Comparison of ENCODE assay signal across 8 cellular contexts in the genomic region with DNA sequence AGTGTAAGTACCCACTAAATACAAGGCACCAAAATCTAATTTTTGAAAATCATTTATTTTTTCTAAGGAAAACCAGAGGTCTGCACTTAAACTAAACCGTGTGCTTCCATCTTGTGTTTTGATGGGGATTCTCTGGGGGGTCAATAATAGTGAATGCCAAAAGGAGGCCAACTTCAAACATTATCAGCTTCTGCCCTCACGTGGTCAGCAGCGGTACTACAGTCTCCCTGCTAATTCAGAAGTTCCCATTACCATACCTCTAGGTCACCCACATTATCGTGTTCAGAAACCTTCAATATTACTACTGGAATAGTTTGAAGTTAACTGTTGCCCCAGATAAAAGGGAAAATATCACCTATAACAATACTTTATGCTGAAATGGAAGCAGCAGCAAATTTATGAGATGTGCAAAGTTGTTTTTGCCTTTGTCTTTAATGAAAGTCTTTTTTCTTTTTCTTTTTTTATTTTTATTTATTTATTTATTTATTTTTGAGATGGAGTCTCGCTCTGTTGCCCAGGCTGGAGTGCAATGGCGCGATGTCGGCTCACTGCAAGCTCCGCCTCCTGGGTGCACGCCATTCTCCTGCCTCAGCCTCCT. TPM values are rescaled to one million over a fixed set of nuclear protein-coding genes. Genes with fewer than 3 reads are reported as not detected.
A peak's percentile ranks its signal among the peaks of the same experiment; 100 is the strongest.
DNase-seq lines count a peak whose midpoint lies in the region; ATAC-seq and TF ChIP-seq lines count a peak whose summit lies in the region.

No MANE protein-coding gene starts in this region.

- H3K4me2 ChIP-seq in KMS-11: no peak overlapping the region

- CTCF ChIA-PET in MCF 10A (lab: Yijun Ruan, JAX): interaction anchor here (0.5 to 3.2 kb wide), 16 partner anchors 10 to 1214 kb away, joined by 3 to 19 read pairs (median 4); no protein-coding TSS in a partner anchor

- peaks cover 30% of the 10 kb centered on the region for H3K36me3 Mint-ChIP-seq in MCF 10A (ENCODE audit: insufficient read depth, unreplicated experiment)

- H3K4me3 ChIP-seq in KMS-11 (IDR thresholded peaks at IDR 0.05; ENCODE audit: insufficient read depth, low read depth, low read length): no peak overlapping the region

- no peaks in the 10 kb centered on the region for H3K36me3 ChIP-seq in KMS-11 (ENCODE audit: insufficient read depth)

- TF ChIP-seq CTCF in KMS-11 (conservative IDR thresholded peaks at IDR 0.05; ENCODE audit: low read depth, low read length): peak; percentile 78
- peak; percentile 80 for TF ChIP-seq CTCF in MCF 10A (IDR thresholded peaks at IDR 0.05; ENCODE audit: unreplicated experiment)

- peaks cover 47% of the 10 kb centered on the region for H3K27me3 Mint-ChIP-seq in MCF 10A (ENCODE audit: insufficient read depth, unreplicated experiment)

- no peak overlapping the region for H3K9ac ChIP-seq in KMS-11

- H2AFZ ChIP-seq in KMS-11 (ENCODE audit: low read depth): no peak overlapping the region

- H3K27me3 ChIP-seq in KMS-11 (ENCODE audit: insufficient read depth, low read depth): no peaks in the 10 kb centered on the region

- intact Hi-C loops in MCF 10A (cut with micrococcal nuclease) (loop anchor here (1.0 to 10.0 kb wide), 4 partner anchors 259 to 1220 kb away; no protein-coding TSS in a partner anchor), left colon (cut with DNase I, micrococcal nuclease) (loop anchor here in 1 of 2 donors (10.0 kb wide), 1 partner anchor 260 kb away; no protein-coding TSS in a partner anchor)

- no peaks in the 10 kb centered on the region for H3K4me1 Mint-ChIP-seq in MCF 10A (ENCODE audit: insufficient read depth, unreplicated experiment)

- no TSS peak for BruUV-seq in MCF 10A (replicated peaks; lab: Mats Ljungman, UMichigan)

- peak; percentile 68 for ATAC-seq in left colon
- ATAC-seq in HG02763 (IDR thresholded peaks at IDR 0.05; ENCODE audit: unreplicated experiment): no peak

- POLR2A ChIA-PET in MCF 10A (lab: Yijun Ruan, JAX): no interaction called here

- H4K20me1 ChIP-seq in KMS-11 (ENCODE audit: insufficient read depth): no peaks in the 10 kb centered on the region

- DNase-seq in activated gamma-delta T cell treated with Interleukin-2 at 50 U/mL for 16 hours (peak; percentile 66), activated gamma-delta T cell (lab: John Stamatoyannopoulos, UW) (no peak), UCSD-AML1 (lab: John Stamatoyannopoulos, UW; ENCODE audit: unreplicated experiment) (peak; percentile 42), MCF 10A (ENCODE audit: unreplicated experiment) (peak; percentile 68), left colon (peak; percentile 39 to 78)
- DNase-seq in stimulated activated CD4-positive, alpha-beta T cell treated with anti-CD3 and anti-CD28 coated beads, TNF-alpha, amount 100 ng/mL, for 48 hours (ENCODE audit: low read depth in 3 of 3): peak in 2 of 3 donors; percentile 22 to 58

- no peaks in the 10 kb centered on the region for H3K79me2 ChIP-seq in KMS-11 (ENCODE audit: insufficient read depth, low read depth)

- H3K27ac ChIP-seq in KMS-11: no peak overlapping the region

- no peak overlapping the region for H3K4me3 Mint-ChIP-seq in MCF 10A (ENCODE audit: unreplicated experiment)

- H3K27ac Mint-ChIP-seq in MCF 10A (ENCODE audit: low read depth, unreplicated experiment): no peak overlapping the region

- H3K4me1 ChIP-seq in KMS-11 (ENCODE audit: low read depth, poor library complexity, severe bottlenecking): no peaks in the 10 kb centered on the region

- H3K9me3 Mint-ChIP-seq in MCF 10A (ENCODE audit: unreplicated experiment): no peaks in the 10 kb centered on the region

RNA-seq across cellular contexts. Expression of a gene that starts 17.3 kb away (rescaled TPM):
- total RNA-seq in MCF 10A (2022): 5.3 and 5.5 TPM in 2 replicates
- total RNA-seq in left colon: 10 to 100 TPM; 16.0 to 16.5 TPM

RNA-seq across cellular contexts. Expression of a gene that starts 24.2 kb away (rescaled TPM):
- total RNA-seq in MCF 10A (2022) (37.0 and 40.0 TPM in 2 replicates), left colon (10 to 100 TPM; 50.4 to 52.0 TPM)

RNA-seq across cellular contexts. Expression of a gene that starts 45.2 kb away (rescaled TPM):
- total RNA-seq in MCF 10A (2022) (not detected in 2 replicates), left colon (not detected)
